Comparison of ENCODE assay signal across 18 cellular contexts in genomic region chr2:55000335-55000734, GRCh38. TPM values are rescaled to one million over a fixed set of nuclear protein-coding genes. Genes with fewer than 3 reads are reported as not detected.
DNase-seq lines count a peak whose midpoint lies in the region; ATAC-seq, FAIRE-seq and TF ChIP-seq lines count a peak whose summit lies in the region.
"Had no signal": no experiment of that assay in that cellular context is flagged by ENCODE, and none has a peak within 500 bp of the region (broad histone marks: within the 10 kb centered on the region; RNA-seq: fewer than 3 reads in every experiment).

No MANE protein-coding gene starts in this region.

- H3K79me2 ChIP-seq in keratinocyte (ENCODE audit: control insufficient read depth, insufficient read depth, low read length): peaks cover 100% of the 10 kb centered on the region

- peak overlapping the region; percentile 61 for H3K4me2 ChIP-seq in keratinocyte (ENCODE audit: control insufficient read depth, extremely low read depth, insufficient read depth, low read depth, low read length)

- no peak overlapping the region for H3K9ac ChIP-seq in keratinocyte (ENCODE audit: control insufficient read depth, extremely low read depth, insufficient read depth, low read length)

- no TSS peak for BruUV-seq in A673 (replicated peaks; lab: Mats Ljungman, UMichigan)

- peak overlapping the region; percentile 2 for H3K27ac ChIP-seq in A673 (ENCODE audit: low read depth, low read length, poor library complexity, severe bottlenecking)
- H3K27ac ChIP-seq in RWPE2 (ENCODE audit: poor library complexity, severe bottlenecking): peak overlapping the region; percentile 36
- peak overlapping the region; percentile 3 for H3K27ac ChIP-seq in keratinocyte (ENCODE audit: control insufficient read depth, insufficient read depth, low read length)
- H3K27ac ChIP-seq: SJSA1 had no signal

- H3K27me3 ChIP-seq in A673 (replicated peaks; ENCODE audit: insufficient read depth, low read depth, low read length, poor library complexity) (no peaks in the 10 kb centered on the region), RWPE2 (ENCODE audit: insufficient read depth, poor library complexity, severe bottlenecking) (no peaks in the 10 kb centered on the region), keratinocyte (ENCODE audit: control insufficient read depth, extremely low read depth, insufficient read depth, low read length) (no peaks in the 10 kb centered on the region)
- H3K27me3 ChIP-seq: BE2C, SJSA1 had no signal

- dilution Hi-C loops in keratinocyte (cut with MboI; ENCODE audit: extremely low pct_ligation_motif_present, low sequenced_read_pairs): no loop called here

- TF ChIP-seq CTCF in A673 (conservative IDR thresholded peaks at IDR 0.05; ENCODE audit: low read depth, low read length) (no peak), RWPE2 (IDR thresholded peaks at IDR 0.05; ENCODE audit: poor library complexity, severe bottlenecking) (no peak), keratinocyte (optimal IDR thresholded peaks at IDR 0.05 in 1 of 3, IDR thresholded peaks at IDR 0.05 in 1 of 3, conservative IDR thresholded peaks at IDR 0.05 in 1 of 3; ENCODE audit: extremely low read depth in 1 of 3, insufficient read depth in 2 of 3, low read length in 3 of 3) (no peak)

- peaks cover 2% of the 10 kb centered on the region for H3K9me1 ChIP-seq in keratinocyte (ENCODE audit: control insufficient read depth, extremely low read depth, insufficient read depth, low read length)

- intact Hi-C loops in A673 (cut with micrococcal nuclease; ENCODE audit: unreplicated experiment): no loop called here

- CTCF ChIA-PET in A673 (lab: Charles Lee): no interaction called here

- H2AFZ ChIP-seq in keratinocyte (ENCODE audit: control insufficient read depth, low read length): no peak overlapping the region

- peak; percentile 41 for FAIRE-seq in GM18507 (lab: Jason Lieb, UNC)
- FAIRE-seq in keratinocyte (lab: Jason Lieb, UNC): no peak

- no peak overlapping the region for H3K4me3 ChIP-seq in A673 (ENCODE audit: low read depth, low read length, poor library complexity, severe bottlenecking)
- H3K4me3 ChIP-seq in RWPE2 (ENCODE audit: severe bottlenecking): no peak overlapping the region
- no peak overlapping the region for H3K4me3 ChIP-seq in keratinocyte (ENCODE audit: control insufficient read depth in 2 of 3, extremely low read depth in 1 of 3, insufficient read depth in 2 of 3, low read depth in 1 of 3, low read length in 3 of 3)
- H3K4me3 ChIP-seq: SJSA1 had no signal

- peaks cover 54% of the 10 kb centered on the region for H3K4me1 ChIP-seq in A673 (ENCODE audit: insufficient read depth, low read length, poor library complexity, severe bottlenecking)
- peaks cover 50% of the 10 kb centered on the region for H3K4me1 ChIP-seq in RWPE2 (ENCODE audit: insufficient read depth, poor library complexity, severe bottlenecking)
- peaks cover 35% of the 10 kb centered on the region for H3K4me1 ChIP-seq in keratinocyte (ENCODE audit: control insufficient read depth, extremely low read depth, insufficient read depth, low read length)

- H3K9me3 ChIP-seq in A673 (ENCODE audit: low read depth, low read length, poor library complexity, severe bottlenecking): no peaks in the 10 kb centered on the region
- no peaks in the 10 kb centered on the region for H3K9me3 ChIP-seq in RWPE2 (ENCODE audit: severe bottlenecking)
- no peaks in the 10 kb centered on the region for H3K9me3 ChIP-seq in keratinocyte (ENCODE audit: control insufficient read depth, low read depth, low read length)
- H3K9me3 ChIP-seq: BE2C, SJSA1 had no signal

- no peak for DNase-seq in A673 (ENCODE audit: low spot score)
- no peak for DNase-seq in GM18507 (ENCODE audit: extremely low spot score, insufficient read length, low read depth)
- DNase-seq in RWPE2 (ENCODE audit: low spot score): no peak
- DNase-seq in keratinocyte (ENCODE audit: low read depth, low spot score): no peak
- no peak for DNase-seq in hepatic stellate cell (ENCODE audit: low spot score)
- DNase-seq in middle frontal gyrus (ENCODE audit: extremely low spot score, low spot score): no peak
- DNase-seq: activated B cell treated with CpG ODN at 0.5 μM for 24 hours; activated naive CD4-positive, alpha-beta T cell treated with anti-CD3 and anti-CD28 coated beads, Interleukin-2, amount 50 U/mL, for 16 hours; BE2C; DMS79; foreskin melanocyte; KBM-7; mesendoderm; NCI-H2081 had no signal

- H3K36me3 ChIP-seq in A673 (ENCODE audit: insufficient read depth, low read length, poor library complexity, severe bottlenecking): no peaks in the 10 kb centered on the region
- peaks cover 25% of the 10 kb centered on the region; the same call in 1 of the 2 replicates for H3K36me3 ChIP-seq in RWPE2 (ENCODE audit: low read depth)
- no peaks in the 10 kb centered on the region for H3K36me3 ChIP-seq in keratinocyte (ENCODE audit: control insufficient read depth in 2 of 2, extremely low read depth in 1 of 2, insufficient read depth in 2 of 2, low read length in 2 of 2)
- H3K36me3 ChIP-seq: BE2C had no signal

- POLR2A ChIA-PET in A673 (lab: Charles Lee; ENCODE audit: low non-redundant PET): no interaction called here

- H4K20me1 ChIP-seq in keratinocyte (ENCODE audit: control insufficient read depth, extremely low read depth, insufficient read depth, low read length): peaks cover 24% of the 10 kb centered on the region

- 0 out of 3 replicates have a peak, but pooled peaks have one; percentile 7 for ATAC-seq in RWPE2 (ENCODE audit: low read depth)
- ATAC-seq in HG03045 (IDR thresholded peaks at IDR 0.05; ENCODE audit: unreplicated experiment): no peak
- ATAC-seq in GM18867 (IDR thresholded peaks at IDR 0.05; ENCODE audit: unreplicated experiment): no peak
- ATAC-seq: HCT116 had no signal

RNA-seq across cellular contexts. Expression of gene RTN4, which starts 49.9 kb away (rescaled TPM):
- 244 and 275 TPM in 2 replicates for total RNA-seq in A673 (2021)
- polyA plus RNA-seq in keratinocyte: 244 to 434 TPM (median 406 TPM) in 3 replicates
- polyA plus RNA-seq in keratinocyte (2011; ENCODE audit: low read depth): 206 TPM
- polyA plus RNA-seq in keratinocyte (2011; cell fraction: cytosol; rRNA removed): 257 and 472 TPM in 2 replicates
- polyA plus RNA-seq in keratinocyte (2011; cell fraction: nucleus; rRNA removed): 657 and 1,094 TPM in 2 replicates
- polyA plus RNA-seq in keratinocyte (2012; ENCODE audit: low replicate concordance): 377 and 414 TPM in 2 replicates
- 170 to 479 TPM (median 356 TPM) in 3 replicates for polyA minus RNA-seq in keratinocyte
- 181 TPM for polyA minus RNA-seq in keratinocyte (2011; cell fraction: cytosol; rRNA and poly(A)+ RNA removed)
- 288 and 556 TPM in 2 replicates for polyA minus RNA-seq in keratinocyte (2011; cell fraction: nucleus; rRNA and poly(A)+ RNA removed)
